15 cellular contexts compared by ENCODE assay signal in genomic region chr7:64875658-64876406, GRCh38. TPM values are rescaled to one million over a fixed set of nuclear protein-coding genes. Genes with fewer than 3 reads are reported as not detected.
DNase-seq lines count a peak whose midpoint lies in the region; ATAC-seq, FAIRE-seq and TF ChIP-seq lines count a peak whose summit lies in the region.
"Had no signal": no experiment of that assay in that cellular context is flagged by ENCODE, and none has a peak within 500 bp of the region (broad histone marks: within the 10 kb centered on the region; RNA-seq: fewer than 3 reads in every experiment).

No MANE protein-coding gene starts in this region.

- no peaks in the 10 kb centered on the region for H3K36me3 Mint-ChIP-seq in activated CD4-positive, alpha-beta memory T cell treated with anti-CD3 and anti-CD28 coated beads, Interleukin-2, amount 10 ng/mL, durations not matched to agents 7 days and 5 days (ENCODE audit: low read depth)
- no peaks in the 10 kb centered on the region for H3K36me3 Mint-ChIP-seq in activated CD4-positive, alpha-beta memory T cell treated with anti-CD3 and anti-CD28 coated beads for 36 hours
- H3K36me3 Mint-ChIP-seq in type B pancreatic cell = no peaks in the 10 kb centered on the region
- H3K36me3 Mint-ChIP-seq: CD4-positive, alpha-beta memory T cell had no signal

- CTCF ChIA-PET in activated CD4-positive, alpha-beta memory T cell treated with anti-CD3 and anti-CD28 coated beads, Interleukin-2, amount 10 ng/mL, durations not matched to agents 7 days and 5 days (lab: Charles Lee) = no interaction called here
- CTCF ChIA-PET in activated CD4-positive, alpha-beta memory T cell treated with anti-CD3 and anti-CD28 coated beads for 36 hours (lab: Charles Lee) = no interaction called here

- FAIRE-seq in D721Med (lab: Jason Lieb, UNC) = no peak
- FAIRE-seq: RCC 7860 had no signal

- no peaks in the 10 kb centered on the region for H3K4me1 Mint-ChIP-seq in activated CD4-positive, alpha-beta memory T cell treated with anti-CD3 and anti-CD28 coated beads, Interleukin-2, amount 10 ng/mL, durations not matched to agents 7 days and 5 days
- peaks cover 10% of the 10 kb centered on the region for H3K4me1 Mint-ChIP-seq in activated CD4-positive, alpha-beta memory T cell treated with anti-CD3 and anti-CD28 coated beads for 36 hours (ENCODE audit: low read depth)
- H3K4me1 Mint-ChIP-seq in type B pancreatic cell (ENCODE audit: unreplicated experiment) = no peaks in the 10 kb centered on the region

- TF ChIP-seq CTCF in D721Med (IDR thresholded peaks at IDR 0.05; ENCODE audit: insufficient read depth, missing control alignments) = no peak
- no peak for TF ChIP-seq CTCF in type B pancreatic cell (conservative IDR thresholded peaks at IDR 0.05)

- peak; percentile 4 for DNase-seq in activated CD4-positive, alpha-beta memory T cell treated with anti-CD3 and anti-CD28 coated beads, Interleukin-2, amount 10 ng/mL, durations not matched to agents 7 days and 5 days
- no peak for DNase-seq in activated CD4-positive, alpha-beta memory T cell treated with anti-CD3 and anti-CD28 coated beads for 36 hours
- DNase-seq in D721Med (ENCODE audit: insufficient read length, low spot score) (peak; percentile 3), iPS-NIHi11 (ENCODE audit: low spot score) (peak; percentile 4), type B pancreatic cell (ENCODE audit: extremely low spot score, unreplicated experiment) (peak; percentile 24), left lobe of liver (ENCODE audit: low spot score) (no peak)
- DNase-seq: CD4-positive, alpha-beta memory T cell; NCI-H1417; NCI-H187; NCI-H2227 treated with DMSO at 0.1 percent for 48 hours had no signal

- ATAC-seq in GM21526 (IDR thresholded peaks at IDR 0.05; ENCODE audit: low FRiP score, unreplicated experiment) (no peak), left lobe of liver (no peak), HG02678 (IDR thresholded peaks at IDR 0.05; ENCODE audit: unreplicated experiment) (no peak)
- ATAC-seq: Right ventricle myocardium inferior had no signal

- POLR2A ChIA-PET in activated CD4-positive, alpha-beta memory T cell treated with anti-CD3 and anti-CD28 coated beads, Interleukin-2, amount 10 ng/mL, durations not matched to agents 7 days and 5 days (lab: Charles Lee) = no interaction called here
- POLR2A ChIA-PET in activated CD4-positive, alpha-beta memory T cell treated with anti-CD3 and anti-CD28 coated beads for 36 hours (lab: Charles Lee) = no interaction called here

- H3K27me3 Mint-ChIP-seq in activated CD4-positive, alpha-beta memory T cell treated with anti-CD3 and anti-CD28 coated beads, Interleukin-2, amount 10 ng/mL, durations not matched to agents 7 days and 5 days = no peaks in the 10 kb centered on the region
- peaks cover 11% of the 10 kb centered on the region for H3K27me3 Mint-ChIP-seq in activated CD4-positive, alpha-beta memory T cell treated with anti-CD3 and anti-CD28 coated beads for 36 hours
- peaks cover 5% of the 10 kb centered on the region for H3K27me3 Mint-ChIP-seq in type B pancreatic cell

- H3K4me3 Mint-ChIP-seq in activated CD4-positive, alpha-beta memory T cell treated with anti-CD3 and anti-CD28 coated beads, Interleukin-2, amount 10 ng/mL, durations not matched to agents 7 days and 5 days = no peak overlapping the region
- no peak overlapping the region for H3K4me3 Mint-ChIP-seq in activated CD4-positive, alpha-beta memory T cell treated with anti-CD3 and anti-CD28 coated beads for 36 hours
- no peak overlapping the region for H3K4me3 Mint-ChIP-seq in type B pancreatic cell
- H3K4me3 Mint-ChIP-seq: CD4-positive, alpha-beta memory T cell had no signal

- peaks cover 9% of the 10 kb centered on the region for H3K9me3 Mint-ChIP-seq in activated CD4-positive, alpha-beta memory T cell treated with anti-CD3 and anti-CD28 coated beads, Interleukin-2, amount 10 ng/mL, durations not matched to agents 7 days and 5 days
- H3K9me3 Mint-ChIP-seq in activated CD4-positive, alpha-beta memory T cell treated with anti-CD3 and anti-CD28 coated beads for 36 hours = no peaks in the 10 kb centered on the region
- H3K9me3 Mint-ChIP-seq in type B pancreatic cell = no peaks in the 10 kb centered on the region

- intact Hi-C loops in activated CD4-positive, alpha-beta memory T cell treated with anti-CD3 and anti-CD28 coated beads for 36 hours (cut with micrococcal nuclease) = no loop called here

- H3K27ac Mint-ChIP-seq in activated CD4-positive, alpha-beta memory T cell treated with anti-CD3 and anti-CD28 coated beads, Interleukin-2, amount 10 ng/mL, durations not matched to agents 7 days and 5 days = no peak overlapping the region
- H3K27ac Mint-ChIP-seq in activated CD4-positive, alpha-beta memory T cell treated with anti-CD3 and anti-CD28 coated beads for 36 hours = no peak overlapping the region
- no peak overlapping the region for H3K27ac Mint-ChIP-seq in type B pancreatic cell
- H3K27ac Mint-ChIP-seq: CD4-positive, alpha-beta memory T cell; H9 had no signal

RNA-seq across cellular contexts. Expression of gene ZNF273, which starts 27.2 kb away (rescaled TPM):
- 10 to 100 TPM in 1 of 2 experiments, 1 to 10 TPM in 1; 8.4 to 10.5 TPM for total RNA-seq in activated CD4-positive, alpha-beta memory T cell treated with anti-CD3 and anti-CD28 coated beads, Interleukin-2, amount 10 ng/mL, durations not matched to agents 7 days and 5 days
- total RNA-seq in activated CD4-positive, alpha-beta memory T cell treated with anti-CD3 and anti-CD28 coated beads for 36 hours = 10 to 100 TPM in 1 of 2 experiments, 1 to 10 TPM in 1; 9.6 to 10.9 TPM
- 6.2 and 9.3 TPM in 2 replicates for total RNA-seq in type B pancreatic cell (ENCODE audit: low replicate concordance)
- 0.48 TPM for total RNA-seq in left lobe of liver

Comparison
In these comparisons a context has a peak if more than half of its experiments do, and no peak if none do; other contexts are left out.
1. DNase-seq: peak in activated CD4-positive, alpha-beta memory T cell treated with anti-CD3 and anti-CD28 coated beads, Interleukin-2, amount 10 ng/mL, durations not matched to agents 7 days and 5 days (single experiment), D721Med (single experiment), iPS-NIHi11 (single experiment) and type B pancreatic cell (single experiment); none in activated CD4-positive, alpha-beta memory T cell treated with anti-CD3 and anti-CD28 coated beads for 36 hours (single experiment) and left lobe of liver (single experiment).